12 cellular contexts compared by ENCODE assay signal in genomic region chr11:89381094-89381493, GRCh38.
DNase-seq lines count a peak whose midpoint lies in the region; ATAC-seq, FAIRE-seq and TF ChIP-seq lines count a peak whose summit lies in the region.
"Had no signal": no experiment of that assay in that cellular context is flagged by ENCODE, and none has a peak within 500 bp of the region (broad histone marks: within the 10 kb centered on the region; RNA-seq: fewer than 3 reads in every experiment).

No MANE protein-coding gene starts in this region.

- H3K4me3 ChIP-seq in foreskin fibroblast (ENCODE audit: low read depth in 1 of 2, low read length in 2 of 2) (no peak overlapping the region), skeletal muscle tissue (ENCODE audit: low read length in 3 of 3) (no peak overlapping the region)

- no peak for TF ChIP-seq POLR2A in H54 (IDR thresholded peaks at IDR 0.05; ENCODE audit: low read depth, low read length)

- peak; percentile 69 for FAIRE-seq in H54 (lab: Jason Lieb, UNC)

- no peaks in the 10 kb centered on the region for H3K27me3 ChIP-seq in skeletal muscle tissue (ENCODE audit: control insufficient read depth in 3 of 3, insufficient read depth in 3 of 3, low read length in 3 of 3)

- no peak overlapping the region for H3K9ac ChIP-seq in skeletal muscle tissue (ENCODE audit: low read depth in 1 of 3, low read length in 3 of 3)

- DNase-seq in H54 (ENCODE audit: insufficient read length, low spot score) (peak; percentile 1), foreskin fibroblast (peak; percentile 93 to 94), UCSD-AML1 (lab: John Stamatoyannopoulos, UW; ENCODE audit: unreplicated experiment) (no peak), cerebellar nuclear complex (lab: John Stamatoyannopoulos, UW) (no peak)
- DNase-seq: caudate nucleus, islet precursor cell, NCI-H2227 treated with DMSO at 0.1 percent for 48 hours had no signal

- peak overlapping the region; percentile 47 for H3K27ac ChIP-seq in skeletal muscle tissue (ENCODE audit: low read depth, low read length)
- H3K27ac ChIP-seq: HL-60, VCaP had no signal

- no peak for TF ChIP-seq CTCF in foreskin fibroblast (IDR thresholded peaks at IDR 0.05; ENCODE audit: low read depth, low read length)

- H3K4me1 ChIP-seq in skeletal muscle tissue (ENCODE audit: control insufficient read depth in 3 of 3, insufficient read depth in 3 of 3, low read length in 3 of 3), result no peaks in the 10 kb centered on the region

- no peaks in the 10 kb centered on the region for H3K36me3 ChIP-seq in skeletal muscle tissue (ENCODE audit: control insufficient read depth in 3 of 3, insufficient read depth in 3 of 3, low read length in 3 of 3)

- peak; percentile 98 for ATAC-seq in SK-N-SH treated with all-trans-retinoic acid at 6 μM for 48 hours
- ATAC-seq in HG02938 (IDR thresholded peaks at IDR 0.05; ENCODE audit: unreplicated experiment), result no peak

- no peaks in the 10 kb centered on the region for H3K9me3 ChIP-seq in skeletal muscle tissue (ENCODE audit: control insufficient read depth in 3 of 3, low read length in 3 of 3)

TF ChIP-seq in SK-N-SH treated with all-trans-retinoic acid at 6 μM for 48 hours, 23 proteins besides CTCF, POLR2A, EP300 and RAD21:
- TF ChIP-seq TOX (CRISPR knock-in tag; IDR thresholded peaks at IDR 0.05; ENCODE audit: borderline replicate concordance) (no peak; the same call in 1 of the 2 replicates), POU6F1 (CRISPR knock-in tag; IDR thresholded peaks at IDR 0.05; ENCODE audit: borderline replicate concordance, low read depth) (no peak), ZC3H10 (CRISPR knock-in tag; IDR thresholded peaks at IDR 0.05) (0 out of 2 replicates have a peak, but pooled peaks have one; percentile 7)

Comparison
In these comparisons a context has a peak if more than half of its experiments do, and no peak if none do; other contexts are left out.
1. DNase-seq: peak in H54 (single experiment) and foreskin fibroblast (2 of 2); none in UCSD-AML1 (single experiment) and cerebellar nuclear complex (0 of 2).